ENCODE assay signal across 20 cellular contexts in the genomic region with DNA sequence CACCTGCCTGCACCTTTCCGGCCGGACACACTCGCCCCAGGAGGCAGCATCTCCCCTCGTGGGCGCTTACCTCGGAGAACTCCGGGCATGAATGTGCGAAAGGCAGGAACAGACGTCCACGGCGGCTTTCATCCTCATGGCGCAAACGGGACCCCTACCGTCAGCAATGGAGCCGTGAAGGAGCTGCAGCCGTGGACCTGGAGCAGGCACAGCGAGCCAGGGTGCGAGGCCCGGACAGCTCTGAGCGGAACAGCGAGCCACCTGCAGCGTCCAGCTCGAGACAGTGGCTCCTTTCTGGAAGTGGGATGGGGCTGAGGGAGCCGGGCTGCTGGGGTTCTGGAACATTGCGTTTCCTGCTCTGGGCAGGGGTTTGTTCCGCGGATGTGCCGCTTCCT. TPM values are rescaled to one million over a fixed set of nuclear protein-coding genes. Genes with fewer than 3 reads are reported as not detected.
"Had no signal": no experiment of that assay in that cellular context is flagged by ENCODE, and none has a peak within 500 bp of the region (broad histone marks: within the 10 kb centered on the region; RNA-seq: fewer than 3 reads in every experiment).

No MANE protein-coding gene starts in this region.

- H3K9me3 ChIP-seq: gastrocnemius medialis, heart right ventricle, thoracic aorta, upper lobe of right lung had no signal

- DNase-seq: activated CD4-positive, alpha-beta memory T cell treated with anti-CD3 and anti-CD28 coated beads for 36 hours; activated CD4-positive, alpha-beta T cell treated with anti-CD3 and anti-CD28 coated beads for 36 hours; activated CD8-positive, alpha-beta memory T cell treated with anti-CD3 and anti-CD28 coated beads, Interleukin-2, amount 10 ng/mL, durations not matched to agents 7 days and 5 days; activated naive CD4-positive, alpha-beta T cell treated with anti-CD3 and anti-CD28 coated beads for 36 hours; activated T-cell treated with anti-CD3 and anti-CD28 coated beads, Interleukin-2, amount 50 U/mL, for 1 hour; erythroblast; gastrocnemius medialis; nucleus accumbens; stimulated activated naive CD8-positive, alpha-beta T cell treated with anti-CD3 and anti-CD28 coated beads, Interleukin-15, amount 100 ng/mL, for 72 hours; upper lobe of right lung; WERI-Rb-1 had no signal

- H3K4me1 ChIP-seq: gastrocnemius medialis, heart right ventricle, upper lobe of right lung had no signal

- H3K36me3 ChIP-seq: gastrocnemius medialis, heart right ventricle, thoracic aorta, upper lobe of right lung, WERI-Rb-1 had no signal

- H3K27ac ChIP-seq: dorsolateral prefrontal cortex, gastrocnemius medialis, heart right ventricle, thoracic aorta, upper lobe of right lung, WERI-Rb-1 had no signal

- ATAC-seq: activated CD4-positive, alpha-beta T cell treated with anti-CD3 and anti-CD28 coated beads for 36 hours; activated CD8-positive, alpha-beta memory T cell treated with anti-CD3 and anti-CD28 coated beads, Interleukin-2, amount 10 ng/mL, durations not matched to agents 7 days and 5 days; gastrocnemius medialis; heart right ventricle; naive thymus-derived CD8-positive, alpha-beta T cell; sciatic nerve; stimulated activated naive CD8-positive, alpha-beta T cell treated with anti-CD3 and anti-CD28 coated beads, Interleukin-15, amount 100 ng/mL, for 72 hours; upper lobe of right lung had no signal

- H3K4me3 ChIP-seq: dorsolateral prefrontal cortex, gastrocnemius medialis, heart right ventricle, thoracic aorta, upper lobe of right lung had no signal

RNA-seq across cellular contexts. Expression of gene SLC6A19, which starts 7.8 kb away (rescaled TPM):
- total RNA-seq: activated CD4-positive, alpha-beta memory T cell treated with anti-CD3 and anti-CD28 coated beads for 36 hours; activated CD4-positive, alpha-beta T cell treated with anti-CD3 and anti-CD28 coated beads for 36 hours; activated CD8-positive, alpha-beta memory T cell treated with anti-CD3 and anti-CD28 coated beads, Interleukin-2, amount 10 ng/mL, durations not matched to agents 7 days and 5 days; activated naive CD4-positive, alpha-beta T cell treated with anti-CD3 and anti-CD28 coated beads for 36 hours; activated T-helper 2 cell treated with anti-CD3 and anti-CD28 coated beads, Interferon-gamma antibody, Interleukin-2, Interleukin-4, amounts not matched to agents 10 μg/mL and 5 μg/mL and 100 μg/mL, durations not matched to agents 14 hours and 24 hours and 36 hours; naive thymus-derived CD8-positive, alpha-beta T cell; thoracic aorta; upper lobe of right lung had no signal
- polyA plus RNA-seq: heart right ventricle; naive thymus-derived CD8-positive, alpha-beta T cell had no signal

RNA-seq across cellular contexts. Expression of gene SLC6A18, which starts 31.6 kb away (rescaled TPM):
- total RNA-seq: activated CD4-positive, alpha-beta memory T cell treated with anti-CD3 and anti-CD28 coated beads for 36 hours; activated CD4-positive, alpha-beta T cell treated with anti-CD3 and anti-CD28 coated beads for 36 hours; activated CD8-positive, alpha-beta memory T cell treated with anti-CD3 and anti-CD28 coated beads, Interleukin-2, amount 10 ng/mL, durations not matched to agents 7 days and 5 days; activated naive CD4-positive, alpha-beta T cell treated with anti-CD3 and anti-CD28 coated beads for 36 hours; activated T-helper 2 cell treated with anti-CD3 and anti-CD28 coated beads, Interferon-gamma antibody, Interleukin-2, Interleukin-4, amounts not matched to agents 10 μg/mL and 5 μg/mL and 100 μg/mL, durations not matched to agents 14 hours and 24 hours and 36 hours; dorsolateral prefrontal cortex; gastrocnemius medialis; heart right ventricle; mucosa of gallbladder; naive thymus-derived CD8-positive, alpha-beta T cell; posterior vena cava; sciatic nerve; thoracic aorta; upper lobe of right lung had no signal
- polyA plus RNA-seq: adipose tissue; heart right ventricle; naive thymus-derived CD8-positive, alpha-beta T cell had no signal
